ENCODE assay signal across 18 cellular contexts in genomic region chr12:58140395-58140794, GRCh38.
DNase-seq lines count a peak whose midpoint lies in the region; ATAC-seq, FAIRE-seq and TF ChIP-seq lines count a peak whose summit lies in the region.
"Had no signal": no experiment of that assay in that cellular context is flagged by ENCODE, and none has a peak within 500 bp of the region (broad histone marks: within the 10 kb centered on the region; RNA-seq: fewer than 3 reads in every experiment).

No MANE protein-coding gene starts in this region.

- TF ChIP-seq EP300 in Ishikawa (IDR thresholded peaks at IDR 0.05; ENCODE audit: borderline replicate concordance): no peak
- TF ChIP-seq EP300 in H1 (IDR thresholded peaks at IDR 0.05; ENCODE audit: borderline replicate concordance in 1 of 2, low read depth in 2 of 2, low read length in 2 of 2): no peak

- H2BK120ac ChIP-seq in H1 (replicated peaks; ENCODE audit: low read depth, low read length): no peak overlapping the region

- H3K4me3 ChIP-seq in GM23338: no peak overlapping the region
- peak overlapping the region in 1 of 4 experiments; percentile 8; a peak in 1 of 8 replicates for H3K4me3 ChIP-seq in H1 (ENCODE audit: extremely low read depth in 1 of 4, insufficient read depth in 2 of 4, low read depth in 3 of 4, low read length in 4 of 4)
- peak overlapping the region; percentile 20; the same call in 1 of the 2 replicates for H3K4me3 ChIP-seq in iPS-20b (ENCODE audit: low read length)
- no peak overlapping the region for H3K4me3 ChIP-seq in hepatocyte
- H3K4me3 ChIP-seq: A549, BLaER1 had no signal

- no peaks in the 10 kb centered on the region for H3K23me2 ChIP-seq in H1 (ENCODE audit: low read depth, low read length)

- H3K9me3 ChIP-seq in H1 (ENCODE audit: insufficient read depth in 2 of 2, low read depth in 1 of 2, low read length in 1 of 2) (no peaks in the 10 kb centered on the region), iPS-20b (ENCODE audit: insufficient read depth, low read depth, low read length) (peaks cover 5% of the 10 kb centered on the region), hepatocyte (ENCODE audit: low read depth) (no peaks in the 10 kb centered on the region)

- no peaks in the 10 kb centered on the region for H4K20me1 ChIP-seq in GM23338 (replicated peaks; ENCODE audit: insufficient read depth)
- no peaks in the 10 kb centered on the region for H4K20me1 ChIP-seq in H1 (replicated peaks in 1 of 2; ENCODE audit: control insufficient read depth in 1 of 2, insufficient read depth in 2 of 2, low read length in 2 of 2)
- no peaks in the 10 kb centered on the region for H4K20me1 ChIP-seq in hepatocyte (ENCODE audit: insufficient read depth, poor library complexity, severe bottlenecking)
- H4K20me1 ChIP-seq: BLaER1 had no signal

- H3K27me3 ChIP-seq in GM23338 (ENCODE audit: insufficient read depth) (no peaks in the 10 kb centered on the region), H1 (replicated peaks in 1 of 4; ENCODE audit: control insufficient read depth in 3 of 4, extremely low read depth in 1 of 4, insufficient read depth in 3 of 4, low read length in 3 of 4) (no peaks in the 10 kb centered on the region), iPS-20b (ENCODE audit: insufficient read depth, low read length) (no peaks in the 10 kb centered on the region), hepatocyte (peaks cover 2% of the 10 kb centered on the region)
- H3K27me3 ChIP-seq: BLaER1 had no signal

- no peaks in the 10 kb centered on the region for H3K79me2 ChIP-seq in GM23338 (replicated peaks; ENCODE audit: insufficient read depth)
- H3K79me2 ChIP-seq in H1 (ENCODE audit: control insufficient read depth in 1 of 2, insufficient read depth in 2 of 2, low read length in 2 of 2): no peaks in the 10 kb centered on the region
- H3K79me2 ChIP-seq in hepatocyte: no peaks in the 10 kb centered on the region

- FAIRE-seq in H1 (lab: Jason Lieb, UNC): no peak
- FAIRE-seq: A549, H54 had no signal

- H2BK5ac ChIP-seq in H1 (ENCODE audit: low read depth, low read length): no peak overlapping the region

- no peak overlapping the region; the same call in 1 of the 2 replicates for H4K8ac ChIP-seq in H1 (ENCODE audit: extremely low read depth, insufficient read depth, low read length)

- no peak overlapping the region for H2AK5ac ChIP-seq in H1 (ENCODE audit: low read depth, low read length)

- no peak overlapping the region for H3K27ac Mint-ChIP-seq in GM23338
- H3K27ac Mint-ChIP-seq: CD14-positive monocyte; CD4-positive, alpha-beta memory T cell had no signal

- peaks cover 22% of the 10 kb centered on the region for H3K4me1 Mint-ChIP-seq in GM23338
- H3K4me1 Mint-ChIP-seq: CD14-positive monocyte; CD4-positive, alpha-beta memory T cell had no signal

- POLR2A ChIA-PET in H1 (lab: Charles Lee; ENCODE audit: partially characterized antibody): interaction anchor here (0.5 kb wide), 1 partner anchor 240 kb away, joined by 5 read pairs; no protein-coding TSS in a partner anchor

- ATAC-seq in GM23338: peak; percentile 55
- ATAC-seq: A549 had no signal

- peak overlapping the region; percentile 30 for H3K4me2 ChIP-seq in GM23338
- peak overlapping the region; percentile 4 to 22; a peak in 1 of 4 replicates for H3K4me2 ChIP-seq in H1 (ENCODE audit: insufficient read depth in 1 of 2, low read depth in 2 of 2, low read length in 2 of 2)
- no peak overlapping the region for H3K4me2 ChIP-seq in hepatocyte
- H3K4me2 ChIP-seq: A549, BLaER1, KMS-11 had no signal

- no peak for TF ChIP-seq POLR2A in H1 (IDR thresholded peaks at IDR 0.05; ENCODE audit: control extremely low read depth in 1 of 2, low read depth in 2 of 2, low read length in 2 of 2)

- no peak overlapping the region for H4K5ac ChIP-seq in H1 (ENCODE audit: insufficient read length, low read depth, low read length)

- H4K91ac ChIP-seq in H1 (replicated peaks; ENCODE audit: insufficient read length, low read length): peak overlapping the region; percentile 31

- H3K18ac ChIP-seq in H1 (ENCODE audit: extremely low read depth, low read length): peak overlapping the region; percentile 62; the same call in 1 of the 2 replicates

- H3K4me1 ChIP-seq in GM23338 (ENCODE audit: insufficient read depth): peaks cover 12% of the 10 kb centered on the region; the same call in 1 of the 2 replicates
- H3K4me1 ChIP-seq in H1 (replicated peaks in 1 of 4; ENCODE audit: control insufficient read depth in 3 of 4, insufficient read depth in 4 of 4, low read length in 3 of 4): peaks cover 0 to 10% (median 4%) of the 10 kb centered on the region in 4 experiments; a peak in 4 of 7 replicates
- H3K4me1 ChIP-seq in iPS-20b (ENCODE audit: insufficient read depth, low read length): peaks cover 20% of the 10 kb centered on the region
- H3K4me1 ChIP-seq in hepatocyte (ENCODE audit: insufficient read depth): no peaks in the 10 kb centered on the region
- H3K4me1 ChIP-seq: A549, BLaER1 had no signal

- peaks cover 15% of the 10 kb centered on the region; the same call in 2 of the 3 replicates for H3K9me3 Mint-ChIP-seq in GM23338

- no peaks in the 10 kb centered on the region for H3K27me3 Mint-ChIP-seq in GM23338 (ENCODE audit: insufficient read depth, low read depth, poor library complexity)

- H3K23ac ChIP-seq in H1 (ENCODE audit: insufficient read length): no peak overlapping the region

- H3K9me2 ChIP-seq in GM23338 (ENCODE audit: insufficient read depth): no peaks in the 10 kb centered on the region; the same call in 1 of the 2 replicates
- no peaks in the 10 kb centered on the region for H3K9me2 ChIP-seq in hepatocyte (replicated peaks; ENCODE audit: insufficient read depth)

- TF ChIP-seq CTCF in GM23338 (conservative IDR thresholded peaks at IDR 0.05; ENCODE audit: low read depth in 2 of 2) (no peak), H1 (IDR thresholded peaks at IDR 0.05; ENCODE audit: control extremely low read depth in 1 of 3, insufficient read depth in 1 of 3, low read depth in 1 of 3, low read length in 3 of 3) (no peak), hepatocyte (IDR thresholded peaks at IDR 0.05; ENCODE audit: poor library complexity) (no peak)

- H3K14ac ChIP-seq in H1 (ENCODE audit: insufficient read length): no peak overlapping the region

- no peak overlapping the region for H3K4me3 Mint-ChIP-seq in GM23338
- H3K4me3 Mint-ChIP-seq: CD14-positive monocyte; CD4-positive, alpha-beta memory T cell had no signal

- TF ChIP-seq RAD21 in Ishikawa (IDR thresholded peaks at IDR 0.05; ENCODE audit: low read depth): no peak
- TF ChIP-seq RAD21 in H1 (IDR thresholded peaks at IDR 0.05 in 1 of 2, conservative IDR thresholded peaks at IDR 0.05 in 1 of 2; ENCODE audit: low read depth in 2 of 2, low read length in 2 of 2): no peak

- H3F3A ChIP-seq in GM23338 (replicated peaks; ENCODE audit: low read depth): no peaks in the 10 kb centered on the region

- H3K27ac ChIP-seq in GM23338 (ENCODE audit: low read depth): no peak overlapping the region
- H3K27ac ChIP-seq in H1 (ENCODE audit: low read depth, low read length): no peak overlapping the region
- no peak overlapping the region for H3K27ac ChIP-seq in iPS-20b (ENCODE audit: low read length)
- H3K27ac ChIP-seq in hepatocyte: no peak overlapping the region
- H3K27ac ChIP-seq: 22Rv1, A549, BLaER1, HL-60, KMS-11 had no signal

- CTCF ChIA-PET in H1 (lab: Charles Lee; ENCODE audit: partially characterized antibody): interaction anchor here (2.9 kb wide), 1 partner anchor 35 kb away, joined by 10 read pairs; no protein-coding TSS in a partner anchor

- peaks cover 6% of the 10 kb centered on the region; the same call in 2 of the 3 replicates for H3K36me3 Mint-ChIP-seq in GM23338 (ENCODE audit: low read depth)
- H3K36me3 Mint-ChIP-seq: CD14-positive monocyte; CD4-positive, alpha-beta memory T cell had no signal

- 82% methylated on average over 1 of the region's 1 CpG; no CpG with 5 or more reads in 1 of the 2 experiments for WGBS in H1 (ENCODE audit: extremely low coverage in 1 of 2, insufficient coverage in 1 of 2, insufficient read length in 1 of 2, insufficient replicate concordance in 2 of 2, low coverage in 1 of 2, low lambda C conversion rate in 2 of 2, missing lambda C conversion rate in 1 of 2), 2 experiments
- 89% methylated on average over 1 of the region's 1 CpG for WGBS in hepatocyte (ENCODE audit: low lambda C conversion rate, missing lambda C conversion rate)

- H2BK12ac ChIP-seq in H1 (ENCODE audit: low read depth, low read length): no peak overlapping the region

- peak overlapping the region; percentile 56; the same call in 1 of the 2 replicates for H2BK20ac ChIP-seq in H1 (ENCODE audit: low read length)

- no peaks in the 10 kb centered on the region for H3K79me1 ChIP-seq in H1 (ENCODE audit: low read depth, low read length)

- H3K9ac ChIP-seq in H1 (replicated peaks in 1 of 4; ENCODE audit: extremely low read depth in 1 of 4, low read depth in 3 of 4, low read length in 3 of 4) (no peak overlapping the region), iPS-20b (ENCODE audit: low read depth, low read length) (no peak overlapping the region)
- H3K9ac ChIP-seq: BLaER1, KMS-11 had no signal

- H3K36me3 ChIP-seq in GM23338 (ENCODE audit: insufficient read depth) (no peaks in the 10 kb centered on the region), H1 (ENCODE audit: control insufficient read depth in 2 of 4, insufficient read depth in 4 of 4, low read length in 3 of 4) (no peaks in the 10 kb centered on the region), iPS-20b (ENCODE audit: insufficient read depth, low read depth, low read length) (no peaks in the 10 kb centered on the region), hepatocyte (replicated peaks; ENCODE audit: insufficient read depth, low read depth) (no peaks in the 10 kb centered on the region)
- H3K36me3 ChIP-seq: BLaER1 had no signal

- H2AFZ ChIP-seq in GM23338 (0 out of 2 replicates have a peak overlapping the region, but pooled peaks have one; percentile 9), H1 (ENCODE audit: low read length) (no peak overlapping the region), hepatocyte (no peak overlapping the region)

- H3K56ac ChIP-seq in H1 (replicated peaks; ENCODE audit: insufficient read length, low read depth, low read length): no peak overlapping the region

- no peak overlapping the region for H2BK15ac ChIP-seq in H1 (ENCODE audit: low read length)

- no peak overlapping the region for H3K4ac ChIP-seq in H1 (replicated peaks; ENCODE audit: insufficient read length, low read depth, low read length)

- no peak for DNase-seq in GM23338 (ENCODE audit: low spot score)
- DNase-seq in H1 (ENCODE audit: low read depth in 1 of 2, low spot score in 2 of 2): no peak
- no peak for DNase-seq in hepatocyte (ENCODE audit: low spot score)
- DNase-seq in D341Med (ENCODE audit: low spot score): no peak
- no peak for DNase-seq in globus pallidus (ENCODE audit: low spot score)
- DNase-seq: CD4-positive, alpha-beta memory T cell; DMS79 treated with DMSO at 0.1 percent for 48 hours; GF-D8; HCEC 1CT had no signal

TF ChIP-seq in GM23338, 12 proteins besides CTCF, POLR2A, EP300 and RAD21 (continues in another document):
- no peak for TF ChIP-seq NANOG (IDR thresholded peaks at IDR 0.05; ENCODE audit: borderline replicate concordance)

TF ChIP-seq in Ishikawa, 13 proteins besides CTCF, POLR2A, EP300 and RAD21:
- TF ChIP-seq EGR1 (IDR thresholded peaks at IDR 0.05): no peak
- TF ChIP-seq CEBPB (IDR thresholded peaks at IDR 0.05): peak; percentile 60
